In genomic region chr2:64852771-64853241, GRCh38 we compare ENCODE assay signal across 1 cellular context.
TF ChIP-seq lines count a peak whose summit lies in the region.

No MANE protein-coding gene starts in this region.

TF ChIP-seq in WTC11, 78 proteins besides CTCF, POLR2A, EP300 and RAD21 (continued from another document):
- TF ChIP-seq ARID4B (CRISPR knock-in tag; IDR thresholded peaks at IDR 0.05; ENCODE audit: borderline replicate concordance): no peak
- TF ChIP-seq MAX (CRISPR knock-in tag; IDR thresholded peaks at IDR 0.05): no peak
- TF ChIP-seq ERG (CRISPR knock-in tag; IDR thresholded peaks at IDR 0.05): no peak
- no peak for TF ChIP-seq FOXP4 (CRISPR knock-in tag; IDR thresholded peaks at IDR 0.05)
- no peak for TF ChIP-seq FOXP1 (CRISPR knock-in tag; IDR thresholded peaks at IDR 0.05; ENCODE audit: borderline replicate concordance)
- no peak for TF ChIP-seq CREM (CRISPR knock-in tag; IDR thresholded peaks at IDR 0.05)
- TF ChIP-seq FOXK1 (CRISPR knock-in tag; IDR thresholded peaks at IDR 0.05): no peak
- TF ChIP-seq HMGXB4 (CRISPR knock-in tag; IDR thresholded peaks at IDR 0.05): no peak
- no peak for TF ChIP-seq IRF2 (CRISPR knock-in tag; IDR thresholded peaks at IDR 0.05; ENCODE audit: borderline replicate concordance, low read depth)
- no peak for TF ChIP-seq ZNF219 (CRISPR knock-in tag; IDR thresholded peaks at IDR 0.05; ENCODE audit: borderline replicate concordance)
- no peak for TF ChIP-seq MLX (CRISPR knock-in tag; IDR thresholded peaks at IDR 0.05)
- no peak for TF ChIP-seq NR1H2 (CRISPR knock-in tag; IDR thresholded peaks at IDR 0.05)
- TF ChIP-seq ELF4 (CRISPR knock-in tag; IDR thresholded peaks at IDR 0.05; ENCODE audit: low read depth): no peak
